ENCODE assay signal across 32 cellular contexts in genomic region chr5:5619546-5619945, GRCh38.
"Had no signal": no experiment of that assay in that cellular context is flagged by ENCODE, and none has a peak within 500 bp of the region (broad histone marks: within the 10 kb centered on the region; RNA-seq: fewer than 3 reads in every experiment).

No MANE protein-coding gene starts in this region.

- H3K27me3 ChIP-seq: body of pancreas, breast epithelium, SJCRH30 had no signal

- H3K27ac ChIP-seq: body of pancreas, breast epithelium, RWPE1, SJCRH30, SK-N-MC had no signal

- ATAC-seq: activated CD4-positive, alpha-beta T cell treated with anti-CD3 and anti-CD28 coated beads for 36 hours; activated CD4-positive, CD25-positive, alpha-beta regulatory T cell treated with anti-CD3 and anti-CD28 coated beads, Interleukin-2, amount 50 U/mL, for 24 hours; activated CD8-positive, alpha-beta T cell treated with anti-CD3 and anti-CD28 coated beads, Interleukin-2, amount 10 ng/mL, durations not matched to agents 7 days and 5 days; body of pancreas; PC-3 had no signal

- H3K27ac Mint-ChIP-seq: activated CD4-positive, alpha-beta T cell treated with anti-CD3 and anti-CD28 coated beads for 36 hours; activated CD4-positive, alpha-beta T cell treated with anti-CD3 and anti-CD28 coated beads, Interleukin-2, amount 10 ng/mL, durations not matched to agents 7 days and 5 days; activated CD8-positive, alpha-beta T cell treated with anti-CD3 and anti-CD28 coated beads, Interleukin-2, amount 10 ng/mL, durations not matched to agents 7 days and 5 days; activated naive CD4-positive, alpha-beta T cell treated with anti-CD3 and anti-CD28 coated beads, Interleukin-2, amount 50 U/mL, for 24 hours; activated naive CD8-positive, alpha-beta T cell treated with anti-CD3 and anti-CD28 coated beads, Interleukin-2, amount 10 ng/mL, durations not matched to agents 7 days and 5 days; activated T-cell treated with anti-CD3 and anti-CD28 coated beads, Interleukin-2, amount 50 U/mL, for 24 hours; activated T-helper 2 cell treated with anti-CD3 and anti-CD28 coated beads, Interferon-gamma antibody, Interleukin-2, Interleukin-4, amounts not matched to agents 10 μg/mL and 5 μg/mL and 100 μg/mL, durations not matched to agents 14 hours and 24 hours and 36 hours had no signal

- H3K9me3 ChIP-seq: SJCRH30 had no signal

- H3K4me1 Mint-ChIP-seq: activated CD4-positive, alpha-beta T cell treated with anti-CD3 and anti-CD28 coated beads for 36 hours; activated CD4-positive, alpha-beta T cell treated with anti-CD3 and anti-CD28 coated beads, Interleukin-2, amount 10 ng/mL, durations not matched to agents 7 days and 5 days; activated naive CD4-positive, alpha-beta T cell treated with anti-CD3 and anti-CD28 coated beads, Interleukin-2, amount 50 U/mL, for 24 hours; activated naive CD8-positive, alpha-beta T cell treated with anti-CD3 and anti-CD28 coated beads, Interleukin-2, amount 10 ng/mL, durations not matched to agents 7 days and 5 days had no signal

- H3K4me3 Mint-ChIP-seq: activated CD4-positive, alpha-beta T cell treated with anti-CD3 and anti-CD28 coated beads for 36 hours; activated CD4-positive, alpha-beta T cell treated with anti-CD3 and anti-CD28 coated beads, Interleukin-2, amount 10 ng/mL, durations not matched to agents 7 days and 5 days; activated CD8-positive, alpha-beta T cell treated with anti-CD3 and anti-CD28 coated beads, Interleukin-2, amount 10 ng/mL, durations not matched to agents 7 days and 5 days; activated naive CD4-positive, alpha-beta T cell treated with anti-CD3 and anti-CD28 coated beads, Interleukin-2, amount 50 U/mL, for 24 hours; activated naive CD8-positive, alpha-beta T cell treated with anti-CD3 and anti-CD28 coated beads, Interleukin-2, amount 10 ng/mL, durations not matched to agents 7 days and 5 days; activated T-cell treated with anti-CD3 and anti-CD28 coated beads, Interleukin-2, amount 50 U/mL, for 24 hours had no signal

- H3K36me3 Mint-ChIP-seq: activated naive CD4-positive, alpha-beta T cell treated with anti-CD3 and anti-CD28 coated beads, Interleukin-2, amount 50 U/mL, for 24 hours; activated naive CD8-positive, alpha-beta T cell treated with anti-CD3 and anti-CD28 coated beads, Interleukin-2, amount 10 ng/mL, durations not matched to agents 7 days and 5 days had no signal

- H3K4me3 ChIP-seq: body of pancreas, breast epithelium, SJCRH30, SK-N-MC had no signal

- DNase-seq: activated CD4-positive, alpha-beta T cell treated with anti-CD3 and anti-CD28 coated beads for 36 hours; activated CD4-positive, alpha-beta T cell treated with anti-CD3 and anti-CD28 coated beads, Interleukin-2, amount 10 ng/mL, durations not matched to agents 7 days and 5 days; activated CD4-positive, alpha-beta T cell treated with anti-CD3 and anti-CD28 coated beads, Interleukin-2, amount 50 U/mL, for 48 hours; activated CD8-positive, alpha-beta T cell treated with anti-CD3 and anti-CD28 coated beads, Interleukin-2, amount 10 ng/mL, durations not matched to agents 7 days and 5 days; activated gamma-delta T cell; activated naive CD4-positive, alpha-beta T cell treated with Interleukin-2 at 50 U/mL for 16 hours; activated naive CD8-positive, alpha-beta T cell treated with anti-CD3 and anti-CD28 coated beads, Interleukin-2, amount 10 ng/mL, durations not matched to agents 7 days and 5 days; activated T-cell treated with anti-CD3 and anti-CD28 coated beads, Interleukin-2, amount 50 U/mL, for 24 hours; body of pancreas; caudate nucleus; cerebellar nuclear complex; Karpas-422; KBM-7; NCI-H1105; NCI-H1417 treated with DMSO at 0.1 percent for 48 hours; NCI-H187 treated with DMSO at 0.1 percent for 48 hours; NCI-H2081; NCI-H226; NCI-H446 treated with DMSO at 0.1 percent for 48 hours; NCI-H526; NCI-H748 treated with DMSO at 0.1 percent for 48 hours; NK-92 treated with Interleukin-12 subunit alpha and Interleukin-12 subunit beta, amount 100 ng/mL, for 24 hours; PC-3; SHP77; SJCRH30; T1000 had no signal

- H3K36me3 ChIP-seq: breast epithelium, SJCRH30 had no signal

- H3K4me1 ChIP-seq: body of pancreas, breast epithelium, SJCRH30 had no signal
